Comparison of ENCODE assay signal across 9 cellular contexts in the genomic region with DNA sequence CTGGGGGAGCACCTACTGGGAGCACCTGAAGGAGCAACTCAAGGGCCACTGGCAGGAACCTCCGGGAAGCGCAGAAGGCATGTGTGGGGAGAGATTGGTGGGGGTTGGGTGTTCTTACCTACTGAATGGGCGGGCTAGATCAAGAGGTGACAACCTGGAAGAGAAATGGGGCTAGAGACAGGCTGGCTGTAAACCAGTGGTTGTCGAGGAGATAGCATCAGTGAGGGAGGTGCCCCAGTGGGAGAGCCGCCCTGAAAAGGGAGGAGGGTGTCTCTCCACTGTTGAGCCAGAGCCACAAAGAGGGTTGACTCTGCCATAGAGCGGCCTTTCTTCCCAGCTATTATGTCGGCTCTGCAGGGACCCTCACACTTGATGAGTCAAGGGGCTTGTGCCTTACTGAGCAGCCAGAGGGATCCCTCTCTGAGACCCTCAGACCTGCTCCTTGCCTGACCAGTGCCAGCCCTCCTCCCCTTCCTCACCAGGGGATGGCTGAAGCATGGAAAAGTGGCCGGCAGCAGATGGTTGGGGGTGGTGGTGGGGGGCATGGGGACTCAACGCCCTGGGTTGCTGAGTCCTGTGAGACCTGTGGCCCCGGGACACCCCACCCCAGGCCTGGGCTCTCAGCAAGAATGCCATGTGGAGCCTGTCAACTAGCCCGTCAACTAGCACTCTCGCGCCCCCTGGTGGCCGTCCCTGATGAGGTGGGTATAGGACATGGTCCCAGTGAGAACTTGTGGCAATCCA. TPM values are rescaled to one million over a fixed set of nuclear protein-coding genes. Genes with fewer than 3 reads are reported as not detected.
A peak's percentile ranks its signal among the peaks of the same experiment; 100 is the strongest.
DNase-seq lines count a peak whose midpoint lies in the region; ATAC-seq, FAIRE-seq and TF ChIP-seq lines count a peak whose summit lies in the region.
"Had no signal": no experiment of that assay in that cellular context is flagged by ENCODE, and none has a peak within 500 bp of the region (broad histone marks: within the 10 kb centered on the region; RNA-seq: fewer than 3 reads in every experiment).

No MANE protein-coding gene starts in this region.

- peak; percentile 64 for TF ChIP-seq CTCF in D721Med (IDR thresholded peaks at IDR 0.05; ENCODE audit: insufficient read depth, missing control alignments)
- peak; percentile 89 for TF ChIP-seq CTCF in MM.1S (IDR thresholded peaks at IDR 0.05; ENCODE audit: low read length)
- TF ChIP-seq CTCF in osteocyte (IDR thresholded peaks at IDR 0.05): peak; percentile 81
- peak; percentile 79 for TF ChIP-seq CTCF in thoracic aorta (IDR thresholded peaks at IDR 0.05)

- H3K4me3 ChIP-seq in MM.1S (ENCODE audit: low read length): no peak overlapping the region
- H3K4me3 ChIP-seq in thoracic aorta: no peak overlapping the region

- H3K27ac ChIP-seq in MM.1S (ENCODE audit: low read length) (no peak overlapping the region), thoracic aorta (no peak overlapping the region)

- H3K27ac Mint-ChIP-seq in osteocyte (ENCODE audit: unreplicated experiment): no peak overlapping the region

- peak overlapping the region; percentile 38; the same call in 1 of the 2 replicates for H3K4me2 ChIP-seq in MM.1S (ENCODE audit: low read depth, low read length)

- H3K9me3 Mint-ChIP-seq in osteocyte (ENCODE audit: unreplicated experiment): no peaks in the 10 kb centered on the region

- H3K9ac ChIP-seq in MM.1S (ENCODE audit: low read length): no peak overlapping the region

- H2AFZ ChIP-seq in MM.1S (ENCODE audit: low read length): peak overlapping the region; percentile 74

- H3K9me3 ChIP-seq in MM.1S (replicated peaks; ENCODE audit: insufficient read depth, low read length) (no peaks in the 10 kb centered on the region), thoracic aorta (no peaks in the 10 kb centered on the region)

- ATAC-seq in GM21737 (IDR thresholded peaks at IDR 0.05; ENCODE audit: unreplicated experiment) (peak; percentile 89), thoracic aorta (ENCODE audit: insufficient number of reproducible peaks, low FRiP score, low read depth) (no peak)

- in situ Hi-C loops in SK-MEL-5 (cut with HindIII; ENCODE audit: low pct_unique_long_range_greater_than_20kb, low sequenced_read_pairs): no loop called here

- H3K27me3 Mint-ChIP-seq in osteocyte (ENCODE audit: unreplicated experiment): peaks cover 8% of the 10 kb centered on the region

- H3F3A ChIP-seq in MM.1S (ENCODE audit: insufficient read depth, low read length): no peaks in the 10 kb centered on the region

- H3K79me2 ChIP-seq in MM.1S (ENCODE audit: low read length): no peaks in the 10 kb centered on the region

- FAIRE-seq in D721Med (lab: Jason Lieb, UNC) (no peak), frontal cortex (lab: Jason Lieb, UNC) (no peak)
- FAIRE-seq: TTC549 had no signal

- H3K36me3 ChIP-seq in MM.1S (replicated peaks; ENCODE audit: insufficient read depth, low read length): no peaks in the 10 kb centered on the region
- H3K36me3 ChIP-seq in thoracic aorta: no peaks in the 10 kb centered on the region

- H3K27me3 ChIP-seq in MM.1S (replicated peaks; ENCODE audit: insufficient read depth, low read length) (no peaks in the 10 kb centered on the region), thoracic aorta (replicated peaks; ENCODE audit: insufficient read depth) (no peaks in the 10 kb centered on the region)

- H3K4me1 Mint-ChIP-seq in osteocyte (ENCODE audit: unreplicated experiment): no peaks in the 10 kb centered on the region

- H3K9me2 ChIP-seq in MM.1S (replicated peaks; ENCODE audit: insufficient read depth, low read length): no peaks in the 10 kb centered on the region

- DNase-seq in D721Med (ENCODE audit: insufficient read length, low spot score) (peak; percentile 57), MM.1S (peak; percentile 81), SK-MEL-5 (ENCODE audit: low read depth, low spot score) (peak; percentile 90), activated gamma-delta T cell treated with Interleukin-2 at 50 U/mL for 16 hours (peak; percentile 98), frontal cortex (ENCODE audit: low spot score in 2 of 2) (peak; percentile 60 to 68), osteocyte (ENCODE audit: extremely low spot score, unreplicated experiment) (peak; percentile 93), thoracic aorta (ENCODE audit: low spot score) (peak; percentile 76)

- H3K36me3 Mint-ChIP-seq in osteocyte (ENCODE audit: unreplicated experiment): no peaks in the 10 kb centered on the region

- H4K20me1 ChIP-seq in MM.1S (ENCODE audit: insufficient read depth, low read length): no peaks in the 10 kb centered on the region

- no peak overlapping the region for H3K4me3 Mint-ChIP-seq in osteocyte (ENCODE audit: unreplicated experiment)

- H3K4me1 ChIP-seq in MM.1S (ENCODE audit: low read length) (no peaks in the 10 kb centered on the region), thoracic aorta (ENCODE audit: control insufficient read depth in 1 of 2, low read depth in 2 of 2) (no peaks in the 10 kb centered on the region)

RNA-seq across cellular contexts. Expression of gene PURB, which starts 36.4 kb away (rescaled TPM):
- total RNA-seq in SK-MEL-5 (2014; rRNA removed; shearing (Covaris generic)): 23.4 and 24.0 TPM in 2 replicates
- 17.2 and 23.3 TPM in 2 replicates for polyA plus RNA-seq in SK-MEL-5 (2015; cell fraction: cytosol; rRNA removed)
- 39.3 and 44.8 TPM in 2 replicates for polyA plus RNA-seq in SK-MEL-5 (2015; cell fraction: nucleus; rRNA removed)
- total RNA-seq in frontal cortex (36.7 TPM), osteocyte (20.0 and 20.7 TPM in 2 replicates), thoracic aorta (10 to 100 TPM; 18.0 to 31.5 TPM)

RNA-seq across cellular contexts. Expression of gene MYO1G, which starts 57.0 kb away (rescaled TPM):
- 0.03 and 0.26 TPM in 2 replicates for total RNA-seq in SK-MEL-5 (2014; rRNA removed; shearing (Covaris generic))
- 0.24 and 0.39 TPM in 2 replicates for polyA plus RNA-seq in SK-MEL-5 (2015; cell fraction: cytosol; rRNA removed)
- 0.23 and 0.90 TPM in 2 replicates for polyA plus RNA-seq in SK-MEL-5 (2015; cell fraction: nucleus; rRNA removed)
- 0.41 TPM for total RNA-seq in frontal cortex
- total RNA-seq in osteocyte: 0.05 TPM in 1 of 2 replicates, not detected in the other
- 10 to 100 TPM in 1 of 2 donors, 1 to 10 TPM in 1; 2.0 to 13.8 TPM for total RNA-seq in thoracic aorta
